18 cellular contexts compared by ENCODE assay signal in genomic region chr10:85544956-85545355, GRCh38.
A peak's percentile ranks its signal among the peaks of the same experiment; 100 is the strongest.
DNase-seq lines count a peak whose midpoint lies in the region; ATAC-seq, FAIRE-seq and TF ChIP-seq lines count a peak whose summit lies in the region.
"Had no signal": no experiment of that assay in that cellular context is flagged by ENCODE, and none has a peak within 500 bp of the region (broad histone marks: within the 10 kb centered on the region; RNA-seq: fewer than 3 reads in every experiment).

No MANE protein-coding gene starts in this region.

- no peaks in the 10 kb centered on the region for H3K36me3 ChIP-seq in H1 (ENCODE audit: control insufficient read depth in 2 of 4, insufficient read depth in 4 of 4, low read length in 3 of 4)
- no peaks in the 10 kb centered on the region for H3K36me3 ChIP-seq in trophoblast cell (ENCODE audit: control insufficient read depth in 1 of 2, insufficient read depth in 2 of 2, low read length in 2 of 2)

- TF ChIP-seq CTCF in H1 (IDR thresholded peaks at IDR 0.05; ENCODE audit: control extremely low read depth in 1 of 3, insufficient read depth in 1 of 3, low read depth in 1 of 3, low read length in 3 of 3) = no peak

- H3K4ac ChIP-seq in H1 (replicated peaks; ENCODE audit: insufficient read length, low read depth, low read length) (no peak overlapping the region), trophoblast cell (ENCODE audit: low read depth, low read length) (no peak overlapping the region)

- no peak overlapping the region for H3K18ac ChIP-seq in H1 (ENCODE audit: extremely low read depth, low read length)
- no peak overlapping the region for H3K18ac ChIP-seq in trophoblast cell (ENCODE audit: low read length)

- H3K27ac ChIP-seq in H1 (ENCODE audit: low read depth, low read length) = no peak overlapping the region
- H3K27ac ChIP-seq in trophoblast cell (ENCODE audit: low read depth, low read length) = no peak overlapping the region
- H3K27ac ChIP-seq: C4-2B had no signal

- no peak for TF ChIP-seq EP300 in H1 (IDR thresholded peaks at IDR 0.05; ENCODE audit: borderline replicate concordance in 1 of 2, low read depth in 2 of 2, low read length in 2 of 2)

- H4K5ac ChIP-seq in H1 (ENCODE audit: insufficient read length, low read depth, low read length) = no peak overlapping the region

- H2BK120ac ChIP-seq in H1 (replicated peaks; ENCODE audit: low read depth, low read length) = no peak overlapping the region
- H2BK120ac ChIP-seq in trophoblast cell (ENCODE audit: insufficient read depth, low read length, poor library complexity) = no peak overlapping the region

- WGBS in H1 (ENCODE audit: extremely low coverage in 1 of 2, insufficient coverage in 1 of 2, insufficient read length in 1 of 2, insufficient replicate concordance in 2 of 2, low coverage in 1 of 2, low lambda C conversion rate in 2 of 2, missing lambda C conversion rate in 1 of 2), 2 experiments = 93% methylated on average over 3 of the region's 3 CpGs; no CpG with 5 or more reads in 1 of the 2 experiments
- no CpG with 5 or more reads among the region's 3 CpGs for WGBS in trophoblast cell (ENCODE audit: extremely low coverage, insufficient coverage, insufficient read length)

- POLR2A ChIA-PET in H1 (lab: Charles Lee; ENCODE audit: partially characterized antibody) = no interaction called here

- H3K79me1 ChIP-seq in H1 (ENCODE audit: low read depth, low read length) (no peaks in the 10 kb centered on the region), trophoblast cell (ENCODE audit: low read length) (peaks cover 7% of the 10 kb centered on the region)

- H3K9me3 ChIP-seq in H1 (ENCODE audit: insufficient read depth in 2 of 2, low read depth in 1 of 2, low read length in 1 of 2) (no peaks in the 10 kb centered on the region), trophoblast cell (ENCODE audit: insufficient read depth, low read depth, low read length) (no peaks in the 10 kb centered on the region)

- no peaks in the 10 kb centered on the region for H3K27me3 ChIP-seq in H1 (replicated peaks in 1 of 4; ENCODE audit: control insufficient read depth in 3 of 4, extremely low read depth in 1 of 4, insufficient read depth in 3 of 4, low read length in 3 of 4)
- no peaks in the 10 kb centered on the region for H3K27me3 ChIP-seq in trophoblast cell (ENCODE audit: insufficient read depth, low read length)

- H3K9ac ChIP-seq in H1 (replicated peaks in 1 of 4; ENCODE audit: extremely low read depth in 1 of 4, low read depth in 3 of 4, low read length in 3 of 4) (no peak overlapping the region), trophoblast cell (ENCODE audit: low read length) (no peak overlapping the region)

- no peak overlapping the region for H4K91ac ChIP-seq in H1 (replicated peaks; ENCODE audit: insufficient read length, low read length)
- H4K91ac ChIP-seq in trophoblast cell (ENCODE audit: low read depth, low read length) = peak overlapping the region; percentile 1

- no peak overlapping the region for H2BK20ac ChIP-seq in H1 (ENCODE audit: low read length)

- DNase-seq in NCI-H748 (lab: John Stamatoyannopoulos, UW; ENCODE audit: unreplicated experiment) (peak; percentile 24), NCI-H748 treated with DMSO at 0.1 percent for 48 hours (lab: John Stamatoyannopoulos, UW) (no peak), M059J (ENCODE audit: low read depth) (peak; percentile 26), H1 (ENCODE audit: low read depth in 1 of 2, low spot score in 2 of 2) (no peak), trophoblast cell (peak in 1 of 2 donors; percentile 18), HTR-8/SVneo (ENCODE audit: insufficient read length, low spot score) (no peak)
- DNase-seq: DMS 273 treated with DMSO at 0.1 percent for 48 hours; H9; IMR-90; Karpas-422; NCI-H1930; NCI-H524 treated with DMSO at 0.1 percent for 48 hours; NK-92 treated with Interleukin-12 subunit alpha and Interleukin-12 subunit beta, amount 100 ng/mL, for 24 hours; RPMI8226; SIG-M5; SW 1271 had no signal

- no peaks in the 10 kb centered on the region for H3K23me2 ChIP-seq in H1 (ENCODE audit: low read depth, low read length)

- peak overlapping the region; percentile 67; the same call in 1 of the 2 replicates for H2AFZ ChIP-seq in H1 (ENCODE audit: low read length)
- H2AFZ ChIP-seq in trophoblast cell (ENCODE audit: insufficient read depth, low read length, poor library complexity) = no peak overlapping the region

- no peak overlapping the region for H2BK5ac ChIP-seq in H1 (ENCODE audit: low read depth, low read length)
- H2BK5ac ChIP-seq in trophoblast cell (ENCODE audit: low read depth, low read length, poor library complexity) = no peak overlapping the region

- H3K4me2 ChIP-seq in H1 (ENCODE audit: insufficient read depth in 1 of 2, low read depth in 2 of 2, low read length in 2 of 2) (no peak overlapping the region), trophoblast cell (ENCODE audit: low read length) (no peak overlapping the region)

- FAIRE-seq in H1 (lab: Jason Lieb, UNC) (no peak), HTR-8/SVneo (lab: Jason Lieb, UNC) (no peak)

- no peak for TF ChIP-seq POLR2A in H1 (IDR thresholded peaks at IDR 0.05; ENCODE audit: control extremely low read depth in 1 of 2, low read depth in 2 of 2, low read length in 2 of 2)

- H3K14ac ChIP-seq in H1 (ENCODE audit: insufficient read length) = no peak overlapping the region
- H3K14ac ChIP-seq in trophoblast cell (ENCODE audit: low read length) = no peak overlapping the region

- H3K4me1 ChIP-seq in H1 (replicated peaks in 1 of 4; ENCODE audit: control insufficient read depth in 3 of 4, insufficient read depth in 4 of 4, low read length in 3 of 4) (peaks cover 0 to 10% (median 2%) of the 10 kb centered on the region in 4 experiments; a peak in 2 of 7 replicates), trophoblast cell (ENCODE audit: control insufficient read depth in 1 of 2, insufficient read depth in 2 of 2, low read length in 2 of 2) (peaks cover 7 to 12% of the 10 kb centered on the region in 2 experiments)

- no peak overlapping the region for H2BK15ac ChIP-seq in H1 (ENCODE audit: low read length)

- CTCF ChIA-PET in H1 (lab: Charles Lee; ENCODE audit: partially characterized antibody) = interaction anchor here (0.6 kb wide), 1 partner anchor 116 kb away, joined by 3 read pairs; no protein-coding TSS in a partner anchor

- no peak overlapping the region for H3K56ac ChIP-seq in H1 (replicated peaks; ENCODE audit: insufficient read length, low read depth, low read length)

- H3K79me2 ChIP-seq in H1 (ENCODE audit: control insufficient read depth in 1 of 2, insufficient read depth in 2 of 2, low read length in 2 of 2) (no peaks in the 10 kb centered on the region), trophoblast cell (ENCODE audit: control insufficient read depth, insufficient read depth, low read length, poor library complexity) (no peaks in the 10 kb centered on the region)

- no peak overlapping the region for H4K8ac ChIP-seq in H1 (ENCODE audit: extremely low read depth, insufficient read depth, low read length)
- H4K8ac ChIP-seq in trophoblast cell (ENCODE audit: low read depth, low read length) = no peak overlapping the region

- H4K20me1 ChIP-seq in H1 (replicated peaks in 1 of 2; ENCODE audit: control insufficient read depth in 1 of 2, insufficient read depth in 2 of 2, low read length in 2 of 2) = no peaks in the 10 kb centered on the region

- H2AK5ac ChIP-seq in H1 (ENCODE audit: low read depth, low read length) (no peak overlapping the region), trophoblast cell (ENCODE audit: low read length) (no peak overlapping the region)

- no peak for TF ChIP-seq RAD21 in H1 (IDR thresholded peaks at IDR 0.05 in 1 of 2, conservative IDR thresholded peaks at IDR 0.05 in 1 of 2; ENCODE audit: low read depth in 2 of 2, low read length in 2 of 2)

- H3K23ac ChIP-seq in H1 (ENCODE audit: insufficient read length) (no peak overlapping the region), trophoblast cell (ENCODE audit: low read length) (no peak overlapping the region)

- ATAC-seq in HG03520 (IDR thresholded peaks at IDR 0.05; ENCODE audit: unreplicated experiment) = no peak

- H4K12ac ChIP-seq in trophoblast cell (ENCODE audit: low read depth, low read length) = no peak overlapping the region

- H2BK12ac ChIP-seq in H1 (ENCODE audit: low read depth, low read length) (peak overlapping the region; percentile 7; the same call in 1 of the 2 replicates), trophoblast cell (ENCODE audit: low read length) (no peak overlapping the region)

- H3K4me3 ChIP-seq in H1 (ENCODE audit: extremely low read depth in 1 of 4, insufficient read depth in 2 of 4, low read depth in 3 of 4, low read length in 4 of 4) = no peak overlapping the region
- H3K4me3 ChIP-seq in trophoblast cell (ENCODE audit: low read depth, low read length) = no peak overlapping the region

TF ChIP-seq in H1, 55 proteins besides CTCF, POLR2A, EP300 and RAD21:
- TF ChIP-seq SP4 (IDR thresholded peaks at IDR 0.05; ENCODE audit: low read length) (no peak), KDM1A (IDR thresholded peaks at IDR 0.05; ENCODE audit: borderline replicate concordance, low read length) (no peak), SP2 (IDR thresholded peaks at IDR 0.05; ENCODE audit: low read length) (no peak), CTBP2 (IDR thresholded peaks at IDR 0.05; ENCODE audit: borderline replicate concordance, insufficient read depth, insufficient read length, low read length) (no peak), TAF7 (optimal IDR thresholded peaks at IDR 0.05; ENCODE audit: borderline replicate concordance, low read depth, low read length) (no peak), PHF8 (conservative IDR thresholded peaks at IDR 0.05; ENCODE audit: low read depth, low read length) (no peak), RFX5 (IDR thresholded peaks at IDR 0.05; ENCODE audit: borderline replicate concordance, low read depth, low read length) (no peak), BRCA1 (IDR thresholded peaks at IDR 0.05; ENCODE audit: low read depth, low read length) (no peak), BACH1 (IDR thresholded peaks at IDR 0.05; ENCODE audit: low read length) (no peak), SRF (IDR thresholded peaks at IDR 0.05; ENCODE audit: low read depth, low read length) (no peak)
- TF ChIP-seq, protein P1, sequence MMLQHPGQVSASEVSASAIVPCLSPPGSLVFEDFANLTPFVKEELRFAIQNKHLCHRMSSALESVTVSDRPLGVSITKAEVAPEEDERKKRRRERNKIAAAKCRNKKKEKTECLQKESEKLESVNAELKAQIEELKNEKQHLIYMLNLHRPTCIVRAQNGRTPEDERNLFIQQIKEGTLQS (IDR thresholded peaks at IDR 0.05; ENCODE audit: insufficient read depth, low read depth, low read length) = no peak

Comparison
In these comparisons a context has a peak if more than half of its experiments do, and no peak if none do; other contexts are left out.
1. DNase-seq: peak in NCI-H748 (single experiment) and M059J (single experiment); none in NCI-H748 treated with DMSO at 0.1 percent for 48 hours (single experiment), H1 (0 of 2) and HTR-8/SVneo (single experiment).